8 cellular contexts compared by ENCODE assay signal in the genomic region with DNA sequence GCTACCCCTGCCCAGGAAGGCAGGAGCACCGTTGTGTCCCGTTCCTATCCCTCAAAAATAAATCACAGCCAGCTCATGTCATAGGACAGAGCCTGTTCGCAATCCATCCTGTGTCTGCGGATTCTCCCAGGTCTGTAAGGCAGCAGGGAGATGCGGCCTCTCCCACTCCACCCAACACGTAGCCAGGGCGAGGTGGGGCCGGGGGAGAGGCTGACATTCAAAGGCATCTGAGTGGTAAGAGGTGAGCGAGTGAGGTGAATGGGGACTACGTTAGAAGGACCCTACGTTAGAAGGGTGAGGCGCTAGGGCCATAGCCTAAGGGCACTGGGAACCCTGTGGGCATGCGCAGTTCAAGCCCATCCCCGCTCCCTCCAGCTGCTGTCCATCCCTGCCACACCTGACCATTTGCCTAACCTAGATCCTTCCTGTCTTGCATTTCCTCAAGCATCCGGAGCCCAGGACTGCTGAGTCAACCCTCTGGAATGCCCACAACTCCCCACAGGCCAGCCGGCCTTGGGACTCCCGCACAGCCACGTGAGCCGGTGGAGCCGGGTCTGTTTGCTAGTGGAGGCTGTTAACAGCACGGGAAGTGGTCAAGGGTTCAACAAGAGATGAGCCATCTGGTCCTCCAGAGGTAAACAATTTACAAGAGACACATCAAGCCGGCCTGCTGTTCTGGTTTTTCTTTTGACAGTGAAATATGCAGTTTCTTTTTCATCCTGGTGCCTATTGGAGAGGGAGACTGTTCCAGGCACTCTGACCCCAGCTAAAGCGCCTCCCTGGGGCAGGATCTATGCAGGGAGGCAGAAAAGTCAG. TPM values are rescaled to one million over a fixed set of nuclear protein-coding genes. Genes with fewer than 3 reads are reported as not detected.
DNase-seq lines count a peak whose midpoint lies in the region; ATAC-seq and TF ChIP-seq lines count a peak whose summit lies in the region.

No MANE protein-coding gene starts in this region.

- H3K9ac ChIP-seq in fibroblast of lung (ENCODE audit: insufficient read depth, low read length) = peak overlapping the region; percentile 59

- H3K27me3 Mint-ChIP-seq in CD4-positive, alpha-beta memory T cell = peaks cover 0 to 4% of the 10 kb centered on the region in 2 donors

- TF ChIP-seq CTCF in Panc1 (IDR thresholded peaks at IDR 0.05) (no peak), fibroblast of lung (conservative IDR thresholded peaks at IDR 0.05 in 1 of 2, IDR thresholded peaks at IDR 0.05 in 1 of 2; ENCODE audit: low read depth in 1 of 2, low read length in 2 of 2) (peak in 1 of 2 donors; percentile 17)

- H3K36me3 Mint-ChIP-seq in CD4-positive, alpha-beta memory T cell = no peaks in the 10 kb centered on the region

- in situ Hi-C loops in Panc1 (cut with HindIII; ENCODE audit: low pct_unique_long_range_greater_than_20kb, low sequenced_read_pairs) = no loop called here

- DNase-seq in DMS 273 (lab: John Stamatoyannopoulos, UW; ENCODE audit: unreplicated experiment) = peak; percentile 75
- peak; percentile 98 for DNase-seq in Panc1 (ENCODE audit: low read depth, low spot score)
- DNase-seq in fibroblast of lung (ENCODE audit: low read depth in 2 of 2) = peak; percentile 97 to 99
- peak; percentile 90 for DNase-seq in non-pigmented ciliary epithelial cell (ENCODE audit: low read depth)
- no peak for DNase-seq in CD4-positive, alpha-beta memory T cell

- H3K9me3 Mint-ChIP-seq in CD4-positive, alpha-beta memory T cell = peaks cover 0 to 5% (median 0%) of the 10 kb centered on the region in 8 donors

- CTCF ChIA-PET in Panc1 (lab: Charles Lee) = interaction anchor here (0.6 to 0.7 kb wide), 2 partner anchors 91 to 116 kb away, joined by 3 read pairs; no protein-coding TSS in a partner anchor
- CTCF ChIA-PET in CD4-positive, alpha-beta memory T cell (lab: Charles Lee; ENCODE audit: partially characterized antibody) = interaction anchor here (0.9 kb wide), 1 partner anchor 13 kb away, joined by 3 read pairs; no protein-coding TSS in a partner anchor

- no peaks in the 10 kb centered on the region for H3K36me3 ChIP-seq in Panc1 (ENCODE audit: control insufficient read depth, insufficient read depth, low read length)
- H3K36me3 ChIP-seq in fibroblast of lung (ENCODE audit: control insufficient read depth, insufficient read depth, low read length) = no peaks in the 10 kb centered on the region
- H3K36me3 ChIP-seq in CD4-positive, alpha-beta memory T cell (ENCODE audit: insufficient read depth, low read length) = no peaks in the 10 kb centered on the region

- intact Hi-C loops in Panc1 (cut with micrococcal nuclease; ENCODE audit: unreplicated experiment) = no loop called here
- intact Hi-C loops in CD4-positive, alpha-beta memory T cell (cut with micrococcal nuclease) = no loop called here

- POLR2A ChIA-PET in Panc1 (lab: Charles Lee) = interaction anchor here (0.6 to 0.7 kb wide), 3 partner anchors 13 to 89 kb away, joined by 3 read pairs; no protein-coding TSS in a partner anchor
- POLR2A ChIA-PET in CD4-positive, alpha-beta memory T cell (lab: Charles Lee; ENCODE audit: partially characterized antibody) = no interaction called here

- H4K20me1 ChIP-seq in fibroblast of lung (ENCODE audit: control insufficient read depth, extremely low read depth, insufficient read depth, low read length) = no peaks in the 10 kb centered on the region

- peak overlapping the region; percentile 95 for H3K27ac ChIP-seq in Panc1 (ENCODE audit: low read length)
- H3K27ac ChIP-seq in fibroblast of lung (ENCODE audit: insufficient read depth, low read length) = peak overlapping the region; percentile 85
- H3K27ac ChIP-seq in CD4-positive, alpha-beta memory T cell (ENCODE audit: low read depth, low read length) = no peak overlapping the region

- H3K4me3 Mint-ChIP-seq in CD4-positive, alpha-beta memory T cell = no peak overlapping the region

- BruUV-seq in Panc1 (replicated peaks; lab: Mats Ljungman, UMichigan) = TSS peak; percentile 41

- H3K4me3 ChIP-seq in Panc1 (ENCODE audit: low read depth in 2 of 2, low read length in 2 of 2) = no peak overlapping the region; a peak in 1 of 4 replicates
- no peak overlapping the region for H3K4me3 ChIP-seq in fibroblast of lung (replicated peaks in 1 of 4; ENCODE audit: control extremely low read depth in 1 of 4, insufficient read depth in 1 of 4, low read depth in 3 of 4, low read length in 4 of 4)
- no peak overlapping the region for H3K4me3 ChIP-seq in CD4-positive, alpha-beta memory T cell (ENCODE audit: low read length in 2 of 2)

- H3K4me1 Mint-ChIP-seq in CD4-positive, alpha-beta memory T cell = no peaks in the 10 kb centered on the region

- peak overlapping the region; percentile 40 for H2AFZ ChIP-seq in fibroblast of lung (ENCODE audit: low read length)

- H3K27ac Mint-ChIP-seq in CD4-positive, alpha-beta memory T cell = no peak overlapping the region

- peak overlapping the region; percentile 52 for H3K4me2 ChIP-seq in fibroblast of lung (ENCODE audit: extremely low read depth, insufficient read depth, low read length)

- ATAC-seq in Panc1 (peak; percentile 92), GM19023 (IDR thresholded peaks at IDR 0.05; ENCODE audit: unreplicated experiment) (no peak), HG03108 (IDR thresholded peaks at IDR 0.05; ENCODE audit: unreplicated experiment) (no peak), GM21619 (IDR thresholded peaks at IDR 0.05; ENCODE audit: unreplicated experiment) (no peak)

- no peaks in the 10 kb centered on the region for H3K79me2 ChIP-seq in fibroblast of lung (ENCODE audit: control insufficient read depth, insufficient read depth, low read length)

- H3K27me3 ChIP-seq in Panc1 (ENCODE audit: control insufficient read depth, insufficient read depth, low read length) (no peaks in the 10 kb centered on the region), fibroblast of lung (ENCODE audit: control insufficient read depth, insufficient read depth, low read length) (no peaks in the 10 kb centered on the region)
- H3K27me3 ChIP-seq in CD4-positive, alpha-beta memory T cell (ENCODE audit: insufficient read depth, low read length) = no peaks in the 10 kb centered on the region

- H3K4me1 ChIP-seq in Panc1 (ENCODE audit: control insufficient read depth, insufficient read depth, low read length) = peaks cover 65% of the 10 kb centered on the region
- H3K4me1 ChIP-seq in fibroblast of lung (ENCODE audit: control insufficient read depth, extremely low read depth, insufficient read depth, low read length) = peaks cover 15% of the 10 kb centered on the region
- no peaks in the 10 kb centered on the region for H3K4me1 ChIP-seq in CD4-positive, alpha-beta memory T cell (ENCODE audit: insufficient read depth, low read length)

- peaks cover 4% of the 10 kb centered on the region; the same call in 1 of the 2 replicates for H3K9me3 ChIP-seq in Panc1 (ENCODE audit: control insufficient read depth, insufficient read depth, low read depth, low read length)
- no peaks in the 10 kb centered on the region for H3K9me3 ChIP-seq in fibroblast of lung (ENCODE audit: control insufficient read depth, insufficient read depth, low read depth, low read length)
- peaks cover 0 to 4% of the 10 kb centered on the region in 2 donors for H3K9me3 ChIP-seq in CD4-positive, alpha-beta memory T cell (ENCODE audit: control insufficient read depth in 1 of 2, low read length in 2 of 2)

RNA-seq across cellular contexts. Expression of gene RIPOR3, which starts 45.9 kb away (rescaled TPM):
- total RNA-seq in Panc1 (2021; ENCODE audit: unreplicated experiment) (92.5 TPM), fibroblast of lung (4.1 and 4.9 TPM in 2 replicates)
- polyA plus RNA-seq in Panc1 (2012; ENCODE audit: insufficient read length) = 97.9 TPM
- 1.1 and 2.0 TPM in 2 replicates for polyA plus RNA-seq in fibroblast of lung
- polyA plus RNA-seq in fibroblast of lung (2012) = 1.0 and 1.7 TPM in 2 replicates
- 1.3 and 3.6 TPM in 2 replicates for polyA minus RNA-seq in fibroblast of lung (ENCODE audit: low replicate concordance)
- not detected for total RNA-seq in CD4-positive, alpha-beta memory T cell
- 1 to 10 TPM in 1 of 2 donors, under 1 TPM in 1; 0.49 to 1.3 TPM for polyA plus RNA-seq in CD4-positive, alpha-beta memory T cell

Comparison
In these comparisons a context has a peak if more than half of its experiments do, and no peak if none do; other contexts are left out.
1. DNase-seq: peak in DMS 273 (single experiment), Panc1 (single experiment), fibroblast of lung (2 of 2) and non-pigmented ciliary epithelial cell (single experiment); none in CD4-positive, alpha-beta memory T cell (0 of 5).
2. RNA of gene RIPOR3, which starts 45.9 kb away (total RNA-seq): 92.5 TPM in Panc1 (single experiment); 4.1 to 4.9 TPM in fibroblast of lung and not detected in CD4-positive, alpha-beta memory T cell; every median in the first group is over 10 times any median in the second.